13 cellular contexts compared by ENCODE assay signal in genomic region chr5:156879665-156880285, GRCh38. TPM values are rescaled to one million over a fixed set of nuclear protein-coding genes. Genes with fewer than 3 reads are reported as not detected.
DNase-seq lines count a peak whose midpoint lies in the region; ATAC-seq and TF ChIP-seq lines count a peak whose summit lies in the region.
"Had no signal": no experiment of that assay in that cellular context is flagged by ENCODE, and none has a peak within 500 bp of the region (broad histone marks: within the 10 kb centered on the region; RNA-seq: fewer than 3 reads in every experiment).

No MANE protein-coding gene starts in this region.

- TF ChIP-seq CTCF in heart right ventricle (IDR thresholded peaks at IDR 0.05): no peak

- WGBS in heart right ventricle, 2 donors: 71 to 74% methylated on average over 3 of the region's 3 CpGs

- H3K36me3 ChIP-seq in heart right ventricle: no peaks in the 10 kb centered on the region
- H3K36me3 ChIP-seq: suprapubic skin had no signal

- intact Hi-C loops in heart right ventricle (cut with DNase I): no loop called here

- no peak overlapping the region for H3K27ac ChIP-seq in heart right ventricle
- H3K27ac ChIP-seq: suprapubic skin had no signal

- no peak overlapping the region for H3K4me3 ChIP-seq in heart right ventricle
- H3K4me3 ChIP-seq: smooth muscle cell, suprapubic skin had no signal

- ATAC-seq in GM21360 (IDR thresholded peaks at IDR 0.05; ENCODE audit: unreplicated experiment) (peak; percentile 93), HG03135 (IDR thresholded peaks at IDR 0.05; ENCODE audit: unreplicated experiment) (peak; percentile 95), heart right ventricle (no peak)

- no peak for TF ChIP-seq POLR2A in erythroblast (IDR thresholded peaks at IDR 0.05; ENCODE audit: low read length)

- peak; percentile 61 for DNase-seq in DMS79 treated with DMSO at 0.1 percent for 48 hours (lab: John Stamatoyannopoulos, UW)
- DNase-seq in NCI-H2171 (lab: John Stamatoyannopoulos, UW): peak; percentile 36
- no peak for DNase-seq in heart right ventricle
- no peak for DNase-seq in mesenteric fat pad (ENCODE audit: low spot score)
- DNase-seq in SW 1271 (lab: John Stamatoyannopoulos, UW): no peak
- no peak for DNase-seq in erythroblast (lab: John Stamatoyannopoulos, UW)
- DNase-seq: activated T-cell treated with anti-CD3 and anti-CD28 coated beads for 4 hours, AML-193, endodermal cell had no signal

- H3K9me3 ChIP-seq in heart right ventricle: no peaks in the 10 kb centered on the region
- H3K9me3 ChIP-seq: suprapubic skin had no signal

- H3K4me1 ChIP-seq in heart right ventricle: no peaks in the 10 kb centered on the region
- H3K4me1 ChIP-seq: suprapubic skin had no signal

- H3K27me3 ChIP-seq in heart right ventricle: peaks cover 0 to 17% (median 0%) of the 10 kb centered on the region in 7 donors
- H3K27me3 ChIP-seq: suprapubic skin had no signal

RNA-seq across cellular contexts. Expression of gene PPP1R2B, which starts 29.7 kb away (rescaled TPM):
- total RNA-seq in heart right ventricle (under 1 TPM in 4 of 10 donors, not detected in 6; 0.14 to 0.16 (median 0.15) TPM), mesenteric fat pad (not detected)
- polyA plus RNA-seq in heart right ventricle: under 1 TPM in 1 of 2 donors, not detected in 1; 0.03 TPM
- total RNA-seq: endodermal cell had no signal
- polyA plus RNA-seq: smooth muscle cell had no signal

Comparison
In these comparisons a context has a peak if more than half of its experiments do, and no peak if none do; other contexts are left out.
1. DNase-seq: peak in DMS79 treated with DMSO at 0.1 percent for 48 hours (single experiment) and NCI-H2171 (single experiment); none in heart right ventricle (0 of 2), mesenteric fat pad (single experiment), SW 1271 (0 of 2) and erythroblast (0 of 2).
2. ATAC-seq: peak in GM21360 (single experiment) and HG03135 (single experiment); none in heart right ventricle (0 of 8).